In the genomic region with DNA sequence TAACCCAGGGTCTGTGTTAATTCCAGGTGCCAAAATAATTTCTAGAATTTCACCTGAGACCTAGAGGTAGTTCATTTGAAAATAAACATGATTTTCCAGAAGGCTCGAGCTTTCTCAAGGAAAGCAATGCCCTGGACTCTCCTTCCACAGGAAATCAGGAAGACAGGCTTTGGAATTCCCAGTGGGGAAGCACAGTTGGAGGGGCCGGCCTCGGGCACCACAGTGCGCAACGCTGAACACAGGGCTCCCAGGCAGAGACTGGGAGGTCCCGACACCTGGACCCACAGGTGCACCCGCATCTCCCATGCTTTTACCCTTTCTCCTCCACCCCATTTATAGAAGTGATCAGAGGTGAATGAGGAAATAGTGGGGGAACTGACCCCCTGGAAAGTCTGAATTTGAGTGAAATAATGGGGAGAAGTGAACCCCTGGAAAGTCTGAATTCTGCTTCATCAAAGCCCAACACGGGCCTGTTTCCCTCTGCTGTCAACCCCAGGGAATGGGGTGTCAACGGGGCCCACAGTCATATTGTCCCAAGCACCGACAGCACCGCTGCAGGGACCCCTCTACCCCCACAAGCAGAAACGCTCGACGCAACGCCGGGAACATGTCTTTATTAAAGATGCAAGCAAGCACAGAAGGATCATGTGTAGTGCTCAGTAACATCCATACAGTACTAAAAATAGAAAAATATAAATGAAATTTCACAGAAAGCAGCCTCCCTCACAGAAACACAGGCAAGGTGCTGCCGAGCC, we compare ENCODE assay signal across 28 cellular contexts. TPM values are rescaled to one million over a fixed set of nuclear protein-coding genes. Genes with fewer than 3 reads are reported as not detected.
DNase-seq lines count a peak whose midpoint lies in the region; ATAC-seq, FAIRE-seq and TF ChIP-seq lines count a peak whose summit lies in the region.
"Had no signal": no experiment of that assay in that cellular context is flagged by ENCODE, and none has a peak within 500 bp of the region (broad histone marks: within the 10 kb centered on the region; RNA-seq: fewer than 3 reads in every experiment).

No MANE protein-coding gene starts in this region.

- no peaks in the 10 kb centered on the region for H3K79me2 ChIP-seq in H9 (ENCODE audit: insufficient read depth, low read length)
- no peaks in the 10 kb centered on the region for H3K79me2 ChIP-seq in H1 (ENCODE audit: control insufficient read depth in 1 of 2, insufficient read depth in 2 of 2, low read length in 2 of 2)

- H3K14ac ChIP-seq in H9 (ENCODE audit: insufficient read depth, low read length) (no peak overlapping the region), H1 (ENCODE audit: insufficient read length) (no peak overlapping the region), neuronal stem cell (ENCODE audit: low read length) (no peak overlapping the region)

- WGBS in H9 (ENCODE audit: extremely low coverage, insufficient read length, low lambda C conversion rate), result no CpG with 5 or more reads among the region's 17 CpGs
- 89% methylated on average over 17 of the region's 17 CpGs; no CpG with 5 or more reads in 1 of the 2 experiments for WGBS in H1 (ENCODE audit: extremely low coverage in 1 of 2, insufficient coverage in 1 of 2, insufficient read length in 1 of 2, insufficient replicate concordance in 2 of 2, low coverage in 1 of 2, low lambda C conversion rate in 2 of 2, missing lambda C conversion rate in 1 of 2), 2 experiments
- no CpG with 5 or more reads among the region's 17 CpGs for WGBS in neuronal stem cell (ENCODE audit: extremely low coverage in 2 of 2, insufficient read length in 2 of 2, insufficient replicate concordance in 1 of 2), 2 donors

- H3K27ac Mint-ChIP-seq in H9, result peak overlapping the region in 1 of 3 experiments; percentile 37; a peak in 1 of 7 replicates
- H3K27ac Mint-ChIP-seq: activated CD4-positive, alpha-beta T cell treated with anti-CD3 and anti-CD28 coated beads, Interleukin-2, amount 10 ng/mL, durations not matched to agents 24 days and 14 days; activated naive CD8-positive, alpha-beta T cell treated with anti-CD3 and anti-CD28 coated beads, Interleukin-2, amount 10 ng/mL, durations not matched to agents 7 days and 5 days; effector memory CD8-positive, alpha-beta T cell; IgD-negative memory B cell; stimulated activated effector memory CD8-positive, alpha-beta T cell treated with anti-CD3 and anti-CD28 coated beads, Interleukin-12 subunit alpha, Interleukin-12 subunit beta, amount 100 ng/mL, for 72 hours had no signal

- in situ Hi-C loops in brain microvascular endothelial cell (cut with HindIII; ENCODE audit: low pct_ligation_motif_present, low sequenced_read_pairs), result no loop called here

- H3K18ac ChIP-seq in H9 (ENCODE audit: insufficient read length, low read depth, low read length), result no peak overlapping the region
- no peak overlapping the region for H3K18ac ChIP-seq in H1 (ENCODE audit: extremely low read depth, low read length)
- H3K18ac ChIP-seq in neuronal stem cell (ENCODE audit: low read length), result peak overlapping the region; percentile 67

- POLR2A ChIA-PET in H1 (lab: Charles Lee; ENCODE audit: partially characterized antibody), result interaction anchor here (0.9 to 3.1 kb wide), 5 partner anchors 8 to 44 kb away, joined by 3 to 20 read pairs (median 5); a partner anchor contains a TSS

- peak; percentile 21 for DNase-seq in H9
- DNase-seq in H1 (ENCODE audit: low read depth in 1 of 2, low spot score in 2 of 2), result peak in 1 of 2 experiments; percentile 41
- DNase-seq in neuronal stem cell (ENCODE audit: low spot score), result no peak
- DNase-seq in NOMO-1 treated with DMSO at 0.1 percent for 48 hours (lab: John Stamatoyannopoulos, UW; ENCODE audit: unreplicated experiment), result no peak
- no peak for DNase-seq in brain microvascular endothelial cell
- no peak for DNase-seq in RKO (ENCODE audit: low spot score)
- DNase-seq: activated CD4-positive, alpha-beta T cell treated with anti-CD3 and anti-CD28 coated beads, Interleukin-2, amount 10 ng/mL, durations not matched to agents 24 days and 14 days; activated naive CD8-positive, alpha-beta T cell treated with anti-CD3 and anti-CD28 coated beads, Interleukin-2, amount 10 ng/mL, durations not matched to agents 7 days and 5 days; effector memory CD8-positive, alpha-beta T cell; esophagus squamous epithelium; gastrocnemius medialis; NCI-H1092; NCI-H187; retina; spleen; stimulated activated CD4-positive, alpha-beta T cell treated with anti-CD3 and anti-CD28 coated beads, Interleukin-2, amount 100 ng/mL, for 48 hours; T-helper 1 cell had no signal

- no peak for TF ChIP-seq RAD21 in H1 (IDR thresholded peaks at IDR 0.05 in 1 of 2, conservative IDR thresholded peaks at IDR 0.05 in 1 of 2; ENCODE audit: low read depth in 2 of 2, low read length in 2 of 2)

- H4K91ac ChIP-seq in H9 (ENCODE audit: insufficient read length, low read depth, low read length) (no peak overlapping the region), H1 (replicated peaks; ENCODE audit: insufficient read length, low read length) (no peak overlapping the region), neuronal stem cell (ENCODE audit: low read depth, low read length, poor library complexity) (no peak overlapping the region)

- H3K23me2 ChIP-seq in H9 (ENCODE audit: insufficient read length, low read depth, low read length, poor library complexity, severe bottlenecking), result no peaks in the 10 kb centered on the region
- no peaks in the 10 kb centered on the region; the same call in 1 of the 2 replicates for H3K23me2 ChIP-seq in H1 (ENCODE audit: low read depth, low read length)

- H2BK12ac ChIP-seq in H9 (ENCODE audit: insufficient read length, low read depth, low read length), result no peak overlapping the region
- no peak overlapping the region for H2BK12ac ChIP-seq in H1 (ENCODE audit: low read depth, low read length)
- H2BK12ac ChIP-seq in neuronal stem cell (ENCODE audit: low read length), result no peak overlapping the region

- H3K79me1 ChIP-seq in H9 (ENCODE audit: insufficient read depth, low read depth, low read length, poor library complexity, severe bottlenecking) (no peaks in the 10 kb centered on the region), H1 (ENCODE audit: low read depth, low read length) (no peaks in the 10 kb centered on the region), neuronal stem cell (ENCODE audit: low read depth, low read length) (peaks cover 2% of the 10 kb centered on the region)

- no peak for ATAC-seq in GM18867 (IDR thresholded peaks at IDR 0.05; ENCODE audit: unreplicated experiment)
- ATAC-seq: effector memory CD8-positive, alpha-beta T cell; gastrocnemius medialis; stimulated activated effector memory CD8-positive, alpha-beta T cell treated with anti-CD3 and anti-CD28 coated beads, Interleukin-12 subunit alpha, Interleukin-12 subunit beta, amount 100 ng/mL, for 72 hours had no signal

- no peak overlapping the region for H3K4me2 ChIP-seq in H9 (ENCODE audit: insufficient read depth, insufficient read length, low read length)
- no peak overlapping the region; a peak in 1 of 4 replicates for H3K4me2 ChIP-seq in H1 (ENCODE audit: insufficient read depth in 1 of 2, low read depth in 2 of 2, low read length in 2 of 2)
- no peak overlapping the region for H3K4me2 ChIP-seq in neuronal stem cell (ENCODE audit: insufficient read depth, low read length, poor library complexity, severe bottlenecking)

- H3K9ac ChIP-seq in H9 (ENCODE audit: extremely low read depth, insufficient read length, low read length) (no peak overlapping the region), H1 (replicated peaks in 1 of 4; ENCODE audit: extremely low read depth in 1 of 4, low read depth in 3 of 4, low read length in 3 of 4) (no peak overlapping the region), neuronal stem cell (ENCODE audit: low read depth, low read length, poor library complexity) (no peak overlapping the region)

- H2BK5ac ChIP-seq in H9 (ENCODE audit: insufficient read length, low read length) (no peak overlapping the region), H1 (ENCODE audit: low read depth, low read length) (peak overlapping the region; percentile 13; the same call in 1 of the 2 replicates), neuronal stem cell (ENCODE audit: low read length) (no peak overlapping the region)

- H3K36me3 ChIP-seq in H1 (ENCODE audit: control insufficient read depth in 2 of 4, insufficient read depth in 4 of 4, low read length in 3 of 4) (peaks cover 0 to 7% (median 3%) of the 10 kb centered on the region in 4 experiments; a peak in 2 of 8 replicates), neuronal stem cell (replicated peaks in 1 of 2; ENCODE audit: control insufficient read depth in 2 of 2, insufficient read depth in 2 of 2, low read length in 2 of 2) (peaks cover 2 to 32% of the 10 kb centered on the region in 2 donors), brain microvascular endothelial cell (replicated peaks) (no peaks in the 10 kb centered on the region)
- H3K36me3 ChIP-seq: esophagus squamous epithelium, gastrocnemius medialis, SJSA1, spleen, suprapubic skin had no signal

- H3K9me3 ChIP-seq in H9 (ENCODE audit: control insufficient read depth, low read depth, low read length), result no peaks in the 10 kb centered on the region
- H3K9me3 ChIP-seq in H1 (ENCODE audit: insufficient read depth in 2 of 2, low read depth in 1 of 2, low read length in 1 of 2), result no peaks in the 10 kb centered on the region
- peaks cover 0 to 9% of the 10 kb centered on the region in 2 donors for H3K9me3 ChIP-seq in neuronal stem cell (replicated peaks in 1 of 2; ENCODE audit: control insufficient read depth in 2 of 2, insufficient read depth in 1 of 2, low read depth in 1 of 2, low read length in 2 of 2)
- H3K9me3 ChIP-seq: esophagus squamous epithelium, gastrocnemius medialis, SJSA1, spleen, suprapubic skin had no signal

- no peaks in the 10 kb centered on the region for H3K9me3 Mint-ChIP-seq in H9
- H3K9me3 Mint-ChIP-seq: activated CD4-positive, alpha-beta T cell treated with anti-CD3 and anti-CD28 coated beads, Interleukin-2, amount 10 ng/mL, durations not matched to agents 24 days and 14 days; activated naive CD8-positive, alpha-beta T cell treated with anti-CD3 and anti-CD28 coated beads, Interleukin-2, amount 10 ng/mL, durations not matched to agents 7 days and 5 days; effector memory CD8-positive, alpha-beta T cell; IgD-negative memory B cell; stimulated activated effector memory CD8-positive, alpha-beta T cell treated with anti-CD3 and anti-CD28 coated beads, Interleukin-12 subunit alpha, Interleukin-12 subunit beta, amount 100 ng/mL, for 72 hours had no signal

- H4K5ac ChIP-seq in H9 (ENCODE audit: insufficient read length, low read depth, low read length) (no peak overlapping the region), H1 (ENCODE audit: insufficient read length, low read depth, low read length) (no peak overlapping the region)

- H3K27me3 ChIP-seq in H9 (ENCODE audit: insufficient read depth, low read length) (no peaks in the 10 kb centered on the region), H1 (replicated peaks in 1 of 4; ENCODE audit: control insufficient read depth in 3 of 4, extremely low read depth in 1 of 4, insufficient read depth in 3 of 4, low read length in 3 of 4) (no peaks in the 10 kb centered on the region), neuronal stem cell (ENCODE audit: control insufficient read depth in 3 of 3, insufficient read depth in 3 of 3, low read depth in 1 of 3, low read length in 3 of 3) (no peaks in the 10 kb centered on the region), brain microvascular endothelial cell (replicated peaks) (no peaks in the 10 kb centered on the region)

- CTCF ChIA-PET in H1 (lab: Charles Lee; ENCODE audit: partially characterized antibody), result interaction anchor here (0.5 to 1.8 kb wide), 8 partner anchors 11 to 417 kb away, joined by 3 to 10 read pairs (median 3); no protein-coding TSS in a partner anchor

- peaks cover 7 to 35% (median 30%) of the 10 kb centered on the region in 3 experiments; a peak in 6 of 7 replicates for H3K36me3 Mint-ChIP-seq in H9 (ENCODE audit: insufficient read depth in 1 of 3, low read depth in 3 of 3)
- H3K36me3 Mint-ChIP-seq: activated naive CD8-positive, alpha-beta T cell treated with anti-CD3 and anti-CD28 coated beads, Interleukin-2, amount 10 ng/mL, durations not matched to agents 7 days and 5 days; IgD-negative memory B cell; stimulated activated effector memory CD8-positive, alpha-beta T cell treated with anti-CD3 and anti-CD28 coated beads, Interleukin-12 subunit alpha, Interleukin-12 subunit beta, amount 100 ng/mL, for 72 hours had no signal

- H3K4me1 ChIP-seq in H9 (ENCODE audit: insufficient read depth, low read length), result peaks cover 5% of the 10 kb centered on the region
- peaks cover 2 to 26% (median 15%) of the 10 kb centered on the region in 4 experiments for H3K4me1 ChIP-seq in H1 (replicated peaks in 1 of 4; ENCODE audit: control insufficient read depth in 3 of 4, insufficient read depth in 4 of 4, low read length in 3 of 4)
- peaks cover 20% of the 10 kb centered on the region in 2 donors for H3K4me1 ChIP-seq in neuronal stem cell (ENCODE audit: control insufficient read depth in 2 of 2, insufficient read depth in 1 of 2, low read depth in 1 of 2, low read length in 2 of 2)
- H3K4me1 ChIP-seq: SJSA1, spleen had no signal

- H2BK15ac ChIP-seq in H9 (ENCODE audit: low read depth, low read length) (no peak overlapping the region), H1 (ENCODE audit: low read length) (0 out of 2 replicates have a peak overlapping the region, but pooled peaks have one; percentile 29), neuronal stem cell (ENCODE audit: low read length) (no peak overlapping the region)

- peak overlapping the region; percentile 56 for H3K27ac ChIP-seq in 22Rv1
- no peak overlapping the region for H3K27ac ChIP-seq in H9 (ENCODE audit: insufficient read length, low read depth, low read length)
- no peak overlapping the region for H3K27ac ChIP-seq in H1 (ENCODE audit: low read depth, low read length)
- no peak overlapping the region for H3K27ac ChIP-seq in neuronal stem cell (replicated peaks; ENCODE audit: low read length)
- no peak overlapping the region for H3K27ac ChIP-seq in brain microvascular endothelial cell
- H3K27ac ChIP-seq: esophagus squamous epithelium, gastrocnemius medialis, HL-60, SJSA1, spleen, suprapubic skin had no signal

- no peak overlapping the region for H4K8ac ChIP-seq in H9 (replicated peaks; ENCODE audit: insufficient read length, low read depth, low read length)
- no peak overlapping the region for H4K8ac ChIP-seq in H1 (ENCODE audit: extremely low read depth, insufficient read depth, low read length)
- no peak overlapping the region for H4K8ac ChIP-seq in neuronal stem cell (ENCODE audit: low read depth, low read length)

- no peak overlapping the region for H2AK5ac ChIP-seq in H9 (ENCODE audit: insufficient read length, low read length)
- peak overlapping the region; percentile 40; the same call in 1 of the 2 replicates for H2AK5ac ChIP-seq in H1 (ENCODE audit: low read depth, low read length)
- H2AK5ac ChIP-seq in neuronal stem cell (ENCODE audit: low read depth, low read length), result no peak overlapping the region

- H4K20me1 ChIP-seq in H9 (ENCODE audit: control insufficient read depth, insufficient read depth, insufficient read length) (no peaks in the 10 kb centered on the region), H1 (replicated peaks in 1 of 2; ENCODE audit: control insufficient read depth in 1 of 2, insufficient read depth in 2 of 2, low read length in 2 of 2) (peaks cover 4 to 11% of the 10 kb centered on the region in 2 experiments)

- FAIRE-seq in H1 (lab: Jason Lieb, UNC), result no peak
- FAIRE-seq: colon, GM12891, TTC549 had no signal

- peaks cover 6% of the 10 kb centered on the region for H3K27me3 Mint-ChIP-seq in H9 (ENCODE audit: low read depth)
- H3K27me3 Mint-ChIP-seq: activated CD4-positive, alpha-beta T cell treated with anti-CD3 and anti-CD28 coated beads, Interleukin-2, amount 10 ng/mL, durations not matched to agents 24 days and 14 days; activated naive CD8-positive, alpha-beta T cell treated with anti-CD3 and anti-CD28 coated beads, Interleukin-2, amount 10 ng/mL, durations not matched to agents 7 days and 5 days had no signal

- H3K4ac ChIP-seq in H9 (ENCODE audit: low read depth, low read length), result no peak overlapping the region
- no peak overlapping the region for H3K4ac ChIP-seq in H1 (replicated peaks; ENCODE audit: insufficient read length, low read depth, low read length)
- no peak overlapping the region for H3K4ac ChIP-seq in neuronal stem cell (ENCODE audit: low read length)

- H2AFZ ChIP-seq in H9 (ENCODE audit: low read length) (no peak overlapping the region), H1 (ENCODE audit: low read length) (no peak overlapping the region), neuronal stem cell (ENCODE audit: low read length) (no peak overlapping the region)

- no peak for TF ChIP-seq CTCF in 22Rv1 (IDR thresholded peaks at IDR 0.05)
- TF ChIP-seq CTCF in H9 (conservative IDR thresholded peaks at IDR 0.05), result no peak
- TF ChIP-seq CTCF in H1 (IDR thresholded peaks at IDR 0.05; ENCODE audit: control extremely low read depth in 1 of 3, insufficient read depth in 1 of 3, low read depth in 1 of 3, low read length in 3 of 3), result no peak
- TF ChIP-seq CTCF in brain microvascular endothelial cell (IDR thresholded peaks at IDR 0.05; ENCODE audit: low read depth, low read length, missing control alignments), result no peak

- no peak for TF ChIP-seq EP300 in H1 (IDR thresholded peaks at IDR 0.05; ENCODE audit: borderline replicate concordance in 1 of 2, low read depth in 2 of 2, low read length in 2 of 2)

- no peak overlapping the region for H3K4me3 Mint-ChIP-seq in H9
- H3K4me3 Mint-ChIP-seq: activated CD4-positive, alpha-beta T cell treated with anti-CD3 and anti-CD28 coated beads, Interleukin-2, amount 10 ng/mL, durations not matched to agents 24 days and 14 days; activated naive CD8-positive, alpha-beta T cell treated with anti-CD3 and anti-CD28 coated beads, Interleukin-2, amount 10 ng/mL, durations not matched to agents 7 days and 5 days; effector memory CD8-positive, alpha-beta T cell; IgD-negative memory B cell; stimulated activated effector memory CD8-positive, alpha-beta T cell treated with anti-CD3 and anti-CD28 coated beads, Interleukin-12 subunit alpha, Interleukin-12 subunit beta, amount 100 ng/mL, for 72 hours had no signal

- H3T11ph ChIP-seq in H9 (ENCODE audit: low read length), result no peak overlapping the region

- H3K4me1 Mint-ChIP-seq in H9, result peaks cover 65 to 69% of the 10 kb centered on the region in 2 experiments
- H3K4me1 Mint-ChIP-seq: activated CD4-positive, alpha-beta T cell treated with anti-CD3 and anti-CD28 coated beads, Interleukin-2, amount 10 ng/mL, durations not matched to agents 24 days and 14 days; activated naive CD8-positive, alpha-beta T cell treated with anti-CD3 and anti-CD28 coated beads, Interleukin-2, amount 10 ng/mL, durations not matched to agents 7 days and 5 days; IgD-negative memory B cell; stimulated activated effector memory CD8-positive, alpha-beta T cell treated with anti-CD3 and anti-CD28 coated beads, Interleukin-12 subunit alpha, Interleukin-12 subunit beta, amount 100 ng/mL, for 72 hours had no signal

- H3K23ac ChIP-seq in H9 (ENCODE audit: insufficient read length, low read depth, low read length) (no peak overlapping the region), H1 (ENCODE audit: insufficient read length) (no peak overlapping the region), neuronal stem cell (ENCODE audit: low read depth, low read length, poor library complexity) (no peak overlapping the region)

- no peak for TF ChIP-seq POLR2A in H1 (IDR thresholded peaks at IDR 0.05; ENCODE audit: control extremely low read depth in 1 of 2, low read depth in 2 of 2, low read length in 2 of 2)

- H3K4me3 ChIP-seq in H1 (ENCODE audit: extremely low read depth in 1 of 4, insufficient read depth in 2 of 4, low read depth in 3 of 4, low read length in 4 of 4), result no peak overlapping the region
- H3K4me3 ChIP-seq in neuronal stem cell (ENCODE audit: low read length in 2 of 2), result no peak overlapping the region
- H3K4me3 ChIP-seq in brain microvascular endothelial cell (ENCODE audit: low read depth, low read length), result no peak overlapping the region
- H3K4me3 ChIP-seq: esophagus squamous epithelium, gastrocnemius medialis, SJSA1, spleen, suprapubic skin had no signal

- no peak overlapping the region for H3K56ac ChIP-seq in H9 (ENCODE audit: insufficient read length, low read depth, low read length)
- H3K56ac ChIP-seq in H1 (replicated peaks; ENCODE audit: insufficient read length, low read depth, low read length), result no peak overlapping the region

- H2BK120ac ChIP-seq in H9 (ENCODE audit: low read depth, low read length, poor library complexity, severe bottlenecking) (no peak overlapping the region), H1 (replicated peaks; ENCODE audit: low read depth, low read length) (no peak overlapping the region), neuronal stem cell (ENCODE audit: low read depth, low read length) (no peak overlapping the region)

- H2BK20ac ChIP-seq in H9 (ENCODE audit: low read depth, low read length, poor library complexity, severe bottlenecking) (no peak overlapping the region), H1 (ENCODE audit: low read length) (no peak overlapping the region)

RNA-seq across cellular contexts. Expression of a gene that starts 12.0 kb away (rescaled TPM):
- total RNA-seq in H9 (2021), result 0.20 and 0.31 TPM in 2 replicates
- total RNA-seq in H1 (2021; fragmentation: NEBNext Ultra II Directional; extraction: Animal tissue kit (Norgen Biotek cat#: 25700)), result 1.5 and 1.7 TPM in 2 replicates
- 0.32 and 0.57 TPM in 2 replicates for polyA plus RNA-seq in H1 (2011; rRNA removed)
- 0.45 TPM for polyA plus RNA-seq in H1 (2011; cell fraction: cytosol; rRNA removed)
- 0.86 TPM for polyA plus RNA-seq in H1 (2011; cell fraction: nucleus; rRNA removed)
- 0.43 to 0.66 TPM (median 0.55 TPM) in 4 replicates for polyA plus RNA-seq in H1 (2012, experiment 1 of 2)
- polyA plus RNA-seq in H1 (2012, experiment 2 of 2), result 0.04 TPM
- 0.47 TPM for polyA plus RNA-seq in H1 (2013, experiment 1 of 2)
- 0.44 TPM for polyA plus RNA-seq in H1 (2013, experiment 2 of 2)
- polyA minus RNA-seq in H1 (2011; rRNA and poly(A)+ RNA removed), result 1.1 and 1.7 TPM in 2 replicates
- 0.95 TPM for polyA minus RNA-seq in H1 (2011; cell fraction: cytosol; rRNA and poly(A)+ RNA removed)
- polyA minus RNA-seq in H1 (2011; cell fraction: nucleus; rRNA and poly(A)+ RNA removed), result 1.3 TPM
- 0.49 TPM for polyA plus RNA-seq in neuronal stem cell (2013, experiment 1 of 2)
- polyA plus RNA-seq in neuronal stem cell (2013, experiment 2 of 2), result 0.48 TPM
- polyA plus RNA-seq: IgD-negative memory B cell had no signal

RNA-seq across cellular contexts. Expression of a gene that starts 38.2 kb away (rescaled TPM):
- 15.0 and 16.2 TPM in 2 replicates for total RNA-seq in H9 (2021)
- total RNA-seq in H1 (2021; fragmentation: NEBNext Ultra II Directional; extraction: Animal tissue kit (Norgen Biotek cat#: 25700)), result 7.0 and 9.1 TPM in 2 replicates
- polyA plus RNA-seq in H1 (2011; rRNA removed), result 11.8 and 19.5 TPM in 2 replicates
- polyA plus RNA-seq in H1 (2011; cell fraction: cytosol; rRNA removed), result 14.9 TPM
- polyA plus RNA-seq in H1 (2011; cell fraction: nucleus; rRNA removed), result 58.0 TPM
- polyA plus RNA-seq in H1 (2012, experiment 1 of 2), result 11.1 to 14.8 TPM (median 12.3 TPM) in 4 replicates
- polyA plus RNA-seq in H1 (2012, experiment 2 of 2), result 2.7 TPM
- 6.9 TPM for polyA plus RNA-seq in H1 (2013, experiment 1 of 2)
- 6.1 TPM for polyA plus RNA-seq in H1 (2013, experiment 2 of 2)
- 5.4 and 5.5 TPM in 2 replicates for polyA minus RNA-seq in H1 (2011; rRNA and poly(A)+ RNA removed)
- polyA minus RNA-seq in H1 (2011; cell fraction: cytosol; rRNA and poly(A)+ RNA removed), result 8.1 TPM
- 16.3 TPM for polyA minus RNA-seq in H1 (2011; cell fraction: nucleus; rRNA and poly(A)+ RNA removed)
- 7.1 TPM for polyA plus RNA-seq in neuronal stem cell (2013, experiment 1 of 2)
- 7.0 TPM for polyA plus RNA-seq in neuronal stem cell (2013, experiment 2 of 2)
- total RNA-seq: activated CD4-positive, alpha-beta T cell treated with anti-CD3 and anti-CD28 coated beads, Interleukin-2, amount 10 ng/mL, durations not matched to agents 24 days and 14 days; activated naive CD8-positive, alpha-beta T cell treated with anti-CD3 and anti-CD28 coated beads, Interleukin-2, amount 10 ng/mL, durations not matched to agents 7 days and 5 days; esophagus squamous epithelium; gastrocnemius medialis; RPMI7951; SJSA1 had no signal
- polyA plus RNA-seq: IgD-negative memory B cell had no signal
